8 cellular contexts compared by ENCODE assay signal in genomic region chr1:84478876-84479868, GRCh38. TPM values are rescaled to one million over a fixed set of nuclear protein-coding genes. Genes with fewer than 3 reads are reported as not detected.
A peak's percentile ranks its signal among the peaks of the same experiment; 100 is the strongest.
DNase-seq lines count a peak whose midpoint lies in the region; ATAC-seq and TF ChIP-seq lines count a peak whose summit lies in the region.

RPF1 (plus strand) TSS chr1:84479266; CDS start chr1:84479282, 16 bp downstream.

- peaks cover 9 to 20% (median 13%) of the 10 kb centered on the region in 7 donors for H3K9me3 Mint-ChIP-seq in CD14-positive monocyte
- peaks cover 7% of the 10 kb centered on the region for H3K9me3 Mint-ChIP-seq in activated CD4-positive, alpha-beta memory T cell treated with anti-CD3 and anti-CD28 coated beads for 36 hours

- H3K27ac ChIP-seq in duodenal mucosa (ENCODE audit: low read depth, low read length), result peak within 1 kb of the TSS; percentile 83

- peak within 1 kb of the TSS; percentile 85 to 92 for H3K9ac ChIP-seq in duodenal mucosa (ENCODE audit: low read depth in 1 of 2, low read length in 2 of 2)

- POLR2A ChIA-PET in activated CD4-positive, alpha-beta memory T cell treated with anti-CD3 and anti-CD28 coated beads for 36 hours (lab: Charles Lee), result interaction anchor here (0.9 to 3.9 kb wide), 5 partner anchors 17 to 95 kb away, joined by 3 to 29 read pairs (median 4); partner anchors contain the start of genes CTBS, GNG5 and SPATA1

- TF ChIP-seq POLR2A in lower leg skin (IDR thresholded peaks at IDR 0.05), result no peak

- intact Hi-C loops in CD14-positive monocyte (cut with micrococcal nuclease) (no loop called here), lower leg skin (cut with DNase I; ENCODE audit: low total_unique reads) (no loop called here)
- intact Hi-C loops in activated CD4-positive, alpha-beta memory T cell treated with anti-CD3 and anti-CD28 coated beads for 36 hours (cut with micrococcal nuclease), result loop anchor here (1.0 to 2.0 kb wide), 6 partner anchors 27 to 780 kb away; partner anchors contain the start of genes C1orf52, GNG5, PRKACB and SPATA1

- peak within 1 kb of the TSS; percentile 98 to 99 for H3K4me3 Mint-ChIP-seq in CD14-positive monocyte
- peak within 1 kb of the TSS; percentile 96 for H3K4me3 Mint-ChIP-seq in activated CD4-positive, alpha-beta memory T cell treated with anti-CD3 and anti-CD28 coated beads for 36 hours

- H3K27me3 ChIP-seq in duodenal mucosa (ENCODE audit: control insufficient read depth in 1 of 2, insufficient read depth in 2 of 2, low read length in 2 of 2), result peaks cover 6 to 11% of the 10 kb centered on the region in 2 donors

- H3K4me3 ChIP-seq in duodenal mucosa (ENCODE audit: low read depth in 1 of 2, low read length in 2 of 2), result peak within 1 kb of the TSS; percentile 95
- peak within 1 kb of the TSS; percentile 57 for H3K4me3 ChIP-seq in lower leg skin (ENCODE audit: low read depth, poor library complexity, severe bottlenecking)

- peak within 1 kb of the TSS; percentile 95 to 99 (median 98) for H3K27ac Mint-ChIP-seq in CD14-positive monocyte
- H3K27ac Mint-ChIP-seq in activated CD4-positive, alpha-beta memory T cell treated with anti-CD3 and anti-CD28 coated beads for 36 hours, result peak within 1 kb of the TSS; percentile 96

- peaks cover 19 to 22% of the 10 kb centered on the region in 2 donors for H3K4me1 ChIP-seq in duodenal mucosa (ENCODE audit: control insufficient read depth in 1 of 2, insufficient read depth in 2 of 2, low read length in 2 of 2)

- no peak for TF ChIP-seq CTCF in CD14-positive monocyte (IDR thresholded peaks at IDR 0.05)
- no peak for TF ChIP-seq CTCF in lower leg skin (IDR thresholded peaks at IDR 0.05)

- H3K4me1 Mint-ChIP-seq in CD14-positive monocyte, result peaks cover 34% of the 10 kb centered on the region
- H3K4me1 Mint-ChIP-seq in activated CD4-positive, alpha-beta memory T cell treated with anti-CD3 and anti-CD28 coated beads for 36 hours (ENCODE audit: low read depth), result peaks cover 34% of the 10 kb centered on the region

- ATAC-seq in GM19351 (IDR thresholded peaks at IDR 0.05; ENCODE audit: unreplicated experiment) (peak; percentile 96), HG03521 (IDR thresholded peaks at IDR 0.05; ENCODE audit: unreplicated experiment) (peak; percentile 96)

- CTCF ChIA-PET in activated CD4-positive, alpha-beta memory T cell treated with anti-CD3 and anti-CD28 coated beads for 36 hours (lab: Charles Lee), result interaction anchor here (0.9 to 5.0 kb wide), 14 partner anchors 11 to 780 kb away, joined by 3 to 27 read pairs (median 6); partner anchors contain the start of genes C1orf52, GNG5, PRKACB and SPATA1

- peaks cover 0 to 10% of the 10 kb centered on the region in 2 donors for H3K36me3 ChIP-seq in duodenal mucosa (ENCODE audit: control insufficient read depth in 1 of 2, insufficient read depth in 2 of 2, low read length in 2 of 2)

- peaks cover 4 to 24% (median 13%) of the 10 kb centered on the region in 3 donors for H3K27me3 Mint-ChIP-seq in CD14-positive monocyte (ENCODE audit: low read depth in 3 of 3)
- H3K27me3 Mint-ChIP-seq in activated CD4-positive, alpha-beta memory T cell treated with anti-CD3 and anti-CD28 coated beads for 36 hours, result peaks cover 16% of the 10 kb centered on the region

- H3K36me3 Mint-ChIP-seq in CD14-positive monocyte, result peaks cover 31 to 34% of the 10 kb centered on the region in 2 donors
- peaks cover 23% of the 10 kb centered on the region for H3K36me3 Mint-ChIP-seq in activated CD4-positive, alpha-beta memory T cell treated with anti-CD3 and anti-CD28 coated beads for 36 hours

- H3K9me3 ChIP-seq in duodenal mucosa (ENCODE audit: control insufficient read depth in 1 of 2, low read length in 2 of 2), result peaks cover 2 to 5% of the 10 kb centered on the region in 2 donors

- DNase-seq in CD14-positive monocyte (ENCODE audit: low spot score) (peak; percentile 54), NCI-H69 (lab: John Stamatoyannopoulos, UW) (peak; percentile 85), lower leg skin (ENCODE audit: low spot score in 2 of 2) (peak; percentile 49 to 94)
- peak; percentile 82 for DNase-seq in activated CD4-positive, alpha-beta memory T cell treated with anti-CD3 and anti-CD28 coated beads for 36 hours
- DNase-seq in stimulated activated CD4-positive, alpha-beta T cell treated with anti-CD3 and anti-CD28 coated beads, Interleukin-4, amount 100 ng/mL, for 4 hours, result peak; percentile 69 to 76

- 4% methylated on average over 49 to 51 of the region's 51 CpGs for WGBS in lower leg skin, 2 donors

RNA-seq across cellular contexts. Expression of gene RPF1, which starts in this region (rescaled TPM):
- polyA plus RNA-seq in CD14-positive monocyte, result 10 to 100 TPM; 23.8 to 25.4 TPM
- total RNA-seq in activated CD4-positive, alpha-beta memory T cell treated with anti-CD3 and anti-CD28 coated beads for 36 hours, result 10 to 100 TPM; 55.0 to 56.5 TPM
- total RNA-seq in lower leg skin, result 10 to 100 TPM; 30.8 to 46.0 (median 37.6) TPM

Comparison
In these comparisons a context has a peak if more than half of its experiments do, and no peak if none do; other contexts are left out.
1. Peak in every context shown above with its lines: DNase-seq, ATAC-seq, H3K4me3 ChIP-seq and H3K27ac ChIP-seq.